In genomic region chr11:62881579-62882427, GRCh38 we compare ENCODE assay signal across 8 cellular contexts.
DNase-seq lines count a peak whose midpoint lies in the region; ATAC-seq lines count a peak whose summit lies in the region.

No MANE protein-coding gene starts in this region.

- peaks cover 42% of the 10 kb centered on the region for H3K4me1 ChIP-seq in mucosa of stomach (ENCODE audit: control insufficient read depth, insufficient read depth, low read length)

- peak overlapping the region; percentile 99 for H3K9ac ChIP-seq in mucosa of stomach (ENCODE audit: low read length)

- DNase-seq in CD1c-positive myeloid dendritic cell (ENCODE audit: extremely low spot score), result peak; percentile 97
- DNase-seq in NOMO-1 treated with dmso at 0.1 percent for 144 hours (lab: John Stamatoyannopoulos, UW; ENCODE audit: unreplicated experiment), result peak; percentile 94
- DNase-seq in activated CD8-positive, alpha-beta memory T cell treated with anti-CD3 and anti-CD28 coated beads, Interleukin-2, amount 50 U/mL, for 4 hours, result peak; percentile 97
- DNase-seq in epidermal melanocyte (ENCODE audit: insufficient read length, low spot score), result peak; percentile 98
- peak; percentile 93 to 95 for DNase-seq in stimulated activated CD8-positive, alpha-beta memory T cell treated with anti-CD3 and anti-CD28 coated beads, Interleukin-4, amount 100 ng/mL, for 4 hours (ENCODE audit: low read depth in 2 of 2, low spot score in 1 of 2)

- ATAC-seq in GM19351 (IDR thresholded peaks at IDR 0.05; ENCODE audit: unreplicated experiment) (peak; percentile 53), HG03460 (IDR thresholded peaks at IDR 0.05; ENCODE audit: unreplicated experiment) (peak; percentile 47)

- peaks cover 33% of the 10 kb centered on the region for H3K36me3 ChIP-seq in mucosa of stomach (ENCODE audit: control insufficient read depth, insufficient read depth, low read length)

- H3K9me3 ChIP-seq in mucosa of stomach (ENCODE audit: control insufficient read depth, low read length), result no peaks in the 10 kb centered on the region

- H3K4me3 ChIP-seq in mucosa of stomach (ENCODE audit: low read length), result peak overlapping the region; percentile 100

- H3K27me3 ChIP-seq in mucosa of stomach (ENCODE audit: control insufficient read depth, insufficient read depth, low read length), result no peaks in the 10 kb centered on the region

Comparison
In these comparisons a context has a peak if more than half of its experiments do, and no peak if none do; other contexts are left out.
1. Peak in every context shown above with its lines: DNase-seq, ATAC-seq and H3K4me3 ChIP-seq.